8 cellular contexts compared by ENCODE assay signal in the genomic region with DNA sequence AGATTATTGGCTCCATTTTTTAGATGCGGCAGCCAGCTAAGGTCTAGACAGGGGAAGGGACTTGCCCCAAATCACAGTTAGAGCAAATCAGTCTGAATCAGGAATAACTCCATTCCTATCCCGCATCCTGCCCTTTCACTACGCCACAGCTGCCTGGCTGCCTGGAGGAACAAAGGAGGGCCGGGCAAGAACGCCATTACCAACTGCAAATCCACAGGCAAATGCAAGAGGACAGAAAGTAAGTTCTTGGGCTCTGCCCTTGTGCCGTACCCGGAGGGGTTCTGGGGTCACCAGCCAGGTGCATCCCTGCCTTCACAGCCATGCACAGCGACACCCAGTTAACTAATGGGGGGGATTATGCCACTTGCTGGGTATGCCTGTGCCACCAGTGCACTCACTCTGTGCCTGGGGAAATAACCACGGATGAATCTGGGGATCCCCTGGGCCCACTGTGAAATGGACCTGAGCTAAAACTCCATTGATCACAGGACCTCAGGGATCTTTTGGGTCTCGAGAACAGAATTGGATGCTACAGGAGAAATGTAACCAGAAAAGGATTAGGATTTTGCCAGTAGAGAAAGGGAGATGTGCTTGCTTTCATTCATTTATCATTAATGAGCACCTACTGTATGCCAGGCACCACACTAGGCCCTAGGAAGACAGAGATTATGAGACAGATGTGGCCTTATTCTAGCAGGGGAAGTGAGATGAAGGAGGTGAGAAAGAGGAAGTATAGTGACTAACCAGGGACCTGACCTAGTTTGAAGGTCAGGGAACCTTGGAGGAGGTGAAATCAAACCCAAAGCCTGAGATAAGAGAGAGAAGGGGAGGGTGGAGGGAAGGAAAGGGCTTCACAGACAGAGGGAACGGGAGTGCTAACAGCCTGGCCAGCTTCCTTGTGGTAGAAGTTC. TPM values are rescaled to one million over a fixed set of nuclear protein-coding genes. Genes with fewer than 3 reads are reported as not detected.
DNase-seq lines count a peak whose midpoint lies in the region; ATAC-seq and TF ChIP-seq lines count a peak whose summit lies in the region.

No MANE protein-coding gene starts in this region.

- H3K9me3 ChIP-seq in endocrine pancreas (ENCODE audit: control insufficient read depth, low read length) (no peaks in the 10 kb centered on the region), neural cell (ENCODE audit: low read length) (no peaks in the 10 kb centered on the region)

- TF ChIP-seq EP300 in neural cell (conservative IDR thresholded peaks at IDR 0.05; ENCODE audit: poor library complexity, severe bottlenecking), result no peak

- peak overlapping the region; percentile 58 for H3K9ac ChIP-seq in endocrine pancreas (ENCODE audit: control insufficient read depth, insufficient read depth, low read length)
- peak overlapping the region; percentile 90 for H3K9ac ChIP-seq in neural cell (ENCODE audit: low read length)

- peaks cover 16% of the 10 kb centered on the region for H3K79me2 ChIP-seq in neural cell (replicated peaks; ENCODE audit: insufficient read depth, low read length)

- no peaks in the 10 kb centered on the region for H3K27me3 ChIP-seq in endocrine pancreas (ENCODE audit: control insufficient read depth, insufficient read depth, low read length)
- no peaks in the 10 kb centered on the region for H3K27me3 ChIP-seq in neural cell (ENCODE audit: insufficient read depth, low read depth, low read length)

- H3K4me1 ChIP-seq in endocrine pancreas (ENCODE audit: control insufficient read depth, insufficient read depth, low read length), result no peaks in the 10 kb centered on the region

- peak overlapping the region; percentile 96 for H3K27ac ChIP-seq in neural cell (ENCODE audit: low read length)

- H3K4me3 ChIP-seq in endocrine pancreas (ENCODE audit: control insufficient read depth, insufficient read depth, low read length) (peak overlapping the region; percentile 48), neural cell (ENCODE audit: low read length) (peak overlapping the region; percentile 85)

- peak overlapping the region; percentile 63 for H2AFZ ChIP-seq in neural cell (ENCODE audit: low read depth, low read length)

- H3K36me3 ChIP-seq in endocrine pancreas (ENCODE audit: control insufficient read depth, insufficient read depth, low read length), result no peaks in the 10 kb centered on the region
- H3K36me3 ChIP-seq in neural cell (ENCODE audit: insufficient read depth, low read length), result no peaks in the 10 kb centered on the region

- TF ChIP-seq CTCF in neural cell (IDR thresholded peaks at IDR 0.05; ENCODE audit: poor library complexity, severe bottlenecking), result no peak

- H3F3A ChIP-seq in neural cell (ENCODE audit: insufficient read depth, low read length, poor library complexity, severe bottlenecking), result peaks cover 4% of the 10 kb centered on the region

- DNase-seq in activated T-cell treated with anti-CD3 and anti-CD28 coated beads, Interleukin-2, amount 50 U/mL, for 1 hour, result peak; percentile 42
- DNase-seq in activated T-cell treated with anti-CD3 and anti-CD28 coated beads for 4 hours (no peak), HT1080 (ENCODE audit: low read depth) (peak; percentile 27), T-helper 9 cell (peak; percentile 10)

- no peaks in the 10 kb centered on the region for H3K9me2 ChIP-seq in neural cell (ENCODE audit: insufficient read depth, low read length)

- no peaks in the 10 kb centered on the region for H4K20me1 ChIP-seq in neural cell (ENCODE audit: insufficient read depth)

- TF ChIP-seq RAD21 in neural cell (conservative IDR thresholded peaks at IDR 0.05), result no peak

- peak overlapping the region; percentile 90 for H3K4me2 ChIP-seq in neural cell (ENCODE audit: low read length)

- no peak for ATAC-seq in HG03469 (IDR thresholded peaks at IDR 0.05; ENCODE audit: unreplicated experiment)
- ATAC-seq in HG02642 (IDR thresholded peaks at IDR 0.05; ENCODE audit: poor library complexity, unreplicated experiment), result no peak

TF ChIP-seq in neural cell, 6 proteins besides CTCF, POLR2A, EP300 and RAD21:
- no peak for TF ChIP-seq TAF1 (IDR thresholded peaks at IDR 0.05; ENCODE audit: low read depth)
- TF ChIP-seq, protein P1, sequence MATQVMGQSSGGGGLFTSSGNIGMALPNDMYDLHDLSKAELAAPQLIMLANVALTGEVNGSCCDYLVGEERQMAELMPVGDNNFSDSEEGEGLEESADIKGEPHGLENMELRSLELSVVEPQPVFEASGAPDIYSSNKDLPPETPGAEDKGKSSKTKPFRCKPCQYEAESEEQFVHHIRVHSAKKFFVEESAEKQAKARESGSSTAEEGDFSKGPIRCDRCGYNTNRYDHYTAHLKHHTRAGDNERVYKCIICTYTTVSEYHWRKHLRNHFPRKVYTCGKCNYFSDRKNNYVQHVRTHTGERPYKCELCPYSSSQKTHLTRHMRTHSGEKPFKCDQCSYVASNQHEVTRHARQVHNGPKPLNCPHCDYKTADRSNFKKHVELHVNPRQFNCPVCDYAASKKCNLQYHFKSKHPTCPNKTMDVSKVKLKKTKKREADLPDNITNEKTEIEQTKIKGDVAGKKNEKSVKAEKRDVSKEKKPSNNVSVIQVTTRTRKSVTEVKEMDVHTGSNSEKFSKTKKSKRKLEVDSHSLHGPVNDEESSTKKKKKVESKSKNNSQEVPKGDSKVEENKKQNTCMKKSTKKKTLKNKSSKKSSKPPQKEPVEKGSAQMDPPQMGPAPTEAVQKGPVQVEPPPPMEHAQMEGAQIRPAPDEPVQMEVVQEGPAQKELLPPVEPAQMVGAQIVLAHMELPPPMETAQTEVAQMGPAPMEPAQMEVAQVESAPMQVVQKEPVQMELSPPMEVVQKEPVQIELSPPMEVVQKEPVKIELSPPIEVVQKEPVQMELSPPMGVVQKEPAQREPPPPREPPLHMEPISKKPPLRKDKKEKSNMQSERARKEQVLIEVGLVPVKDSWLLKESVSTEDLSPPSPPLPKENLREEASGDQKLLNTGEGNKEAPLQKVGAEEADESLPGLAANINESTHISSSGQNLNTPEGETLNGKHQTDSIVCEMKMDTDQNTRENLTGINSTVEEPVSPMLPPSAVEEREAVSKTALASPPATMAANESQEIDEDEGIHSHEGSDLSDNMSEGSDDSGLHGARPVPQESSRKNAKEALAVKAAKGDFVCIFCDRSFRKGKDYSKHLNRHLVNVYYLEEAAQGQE (IDR thresholded peaks at IDR 0.05; ENCODE audit: borderline replicate concordance), result peak; percentile 49

RNA-seq across cellular contexts. Expression of a gene that starts 17.7 kb away (rescaled TPM):
- 42.5 and 56.2 TPM in 2 replicates for total RNA-seq in HT1080 (2014; rRNA removed; shearing (Covaris generic))
- polyA plus RNA-seq in HT1080 (2015; cell fraction: cytosol; rRNA removed), result 29.5 and 37.5 TPM in 2 replicates
- 9.4 and 9.6 TPM in 2 replicates for polyA plus RNA-seq in HT1080 (2015; cell fraction: nucleus; rRNA removed)
- polyA plus RNA-seq in neural cell, result 39.2 and 44.9 TPM in 2 replicates
- polyA minus RNA-seq in neural cell, result 43.1 and 44.2 TPM in 2 replicates

RNA-seq across cellular contexts. Expression of a gene that starts 20.3 kb away (rescaled TPM):
- not detected in 2 replicates for total RNA-seq in HT1080 (2014; rRNA removed; shearing (Covaris generic))
- 0.17 TPM in 1 of 2 replicates, not detected in the other for polyA plus RNA-seq in HT1080 (2015; cell fraction: cytosol; rRNA removed)
- 0.12 TPM in 1 of 2 replicates, not detected in the other for polyA plus RNA-seq in HT1080 (2015; cell fraction: nucleus; rRNA removed)
- polyA plus RNA-seq in neural cell, result not detected in 2 replicates
- not detected in 2 replicates for polyA minus RNA-seq in neural cell

RNA-seq across cellular contexts. Expression of a gene that starts 47.2 kb away (rescaled TPM):
- 61.1 and 70.8 TPM in 2 replicates for total RNA-seq in HT1080 (2014; rRNA removed; shearing (Covaris generic))
- 26.0 and 28.2 TPM in 2 replicates for polyA plus RNA-seq in HT1080 (2015; cell fraction: cytosol; rRNA removed)
- 46.5 and 49.4 TPM in 2 replicates for polyA plus RNA-seq in HT1080 (2015; cell fraction: nucleus; rRNA removed)
- 99.6 and 124 TPM in 2 replicates for polyA plus RNA-seq in neural cell
- polyA minus RNA-seq in neural cell, result 122 and 157 TPM in 2 replicates
